Comparison of ENCODE assay signal across 8 cellular contexts in the genomic region with DNA sequence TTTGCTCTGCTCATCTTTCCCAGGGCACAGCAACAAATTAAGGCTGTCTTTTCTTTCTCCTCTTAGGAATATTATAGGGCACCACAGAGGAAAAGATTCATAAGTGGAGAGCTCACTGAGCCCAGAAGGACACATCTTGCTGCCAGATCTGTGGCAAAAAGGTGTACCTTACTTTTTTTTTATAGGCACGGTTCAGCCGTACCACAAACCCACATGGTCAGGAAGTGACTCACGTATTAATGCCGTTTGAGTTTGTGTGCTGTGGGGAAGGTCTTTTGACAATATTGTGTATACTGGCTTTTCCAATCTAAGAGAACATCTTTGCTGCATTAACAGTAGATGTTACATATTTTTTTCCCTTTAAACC. TPM values are rescaled to one million over a fixed set of nuclear protein-coding genes. Genes with fewer than 3 reads are reported as not detected.
DNase-seq lines count a peak whose midpoint lies in the region; ATAC-seq and TF ChIP-seq lines count a peak whose summit lies in the region.

No MANE protein-coding gene starts in this region.

- H3K27ac Mint-ChIP-seq in CD8-positive, alpha-beta memory T cell: peak overlapping the region; percentile 89 to 98 (median 95)

- H3K36me3 Mint-ChIP-seq in CD8-positive, alpha-beta memory T cell: peaks cover 0 to 2% (median 0%) of the 10 kb centered on the region in 3 donors

- no peaks in the 10 kb centered on the region for H3K9me3 Mint-ChIP-seq in CD8-positive, alpha-beta memory T cell

- H3K27me3 Mint-ChIP-seq in CD8-positive, alpha-beta memory T cell: no peaks in the 10 kb centered on the region

- H3K9me3 ChIP-seq in CD8-positive, alpha-beta memory T cell (ENCODE audit: low read length): no peaks in the 10 kb centered on the region
- H3K9me3 ChIP-seq in mucosa of stomach (ENCODE audit: control insufficient read depth, low read length): no peaks in the 10 kb centered on the region

- peaks cover 70 to 92% (median 81%) of the 10 kb centered on the region in 3 donors for H3K4me1 Mint-ChIP-seq in CD8-positive, alpha-beta memory T cell

- H3K9ac ChIP-seq in mucosa of stomach (ENCODE audit: low read length): peak overlapping the region; percentile 7

- TF ChIP-seq POLR2A in GM19099 (IDR thresholded peaks at IDR 0.05; ENCODE audit: extremely low read depth, insufficient read length, low read depth) (peak; percentile 39), erythroblast (IDR thresholded peaks at IDR 0.05; ENCODE audit: low read length) (no peak)

- H3K27me3 ChIP-seq in CD8-positive, alpha-beta memory T cell (ENCODE audit: insufficient read depth, low read length, poor library complexity, severe bottlenecking): no peaks in the 10 kb centered on the region
- no peaks in the 10 kb centered on the region for H3K27me3 ChIP-seq in mucosa of stomach (ENCODE audit: control insufficient read depth, insufficient read depth, low read length)

- H3K27ac ChIP-seq in CD8-positive, alpha-beta memory T cell (ENCODE audit: low read depth, low read length): peak overlapping the region; percentile 55

- DNase-seq in CD8-positive, alpha-beta memory T cell: peak; percentile 32 to 86 (median 79)
- peak; percentile 81 for DNase-seq in RPMI8226
- DNase-seq in astrocyte of the hippocampus (ENCODE audit: low read depth, low spot score): peak; percentile 75
- no peak for DNase-seq in hypothalamus (lab: John Stamatoyannopoulos, UW)
- no peak for DNase-seq in erythroblast (lab: John Stamatoyannopoulos, UW)

- no peaks in the 10 kb centered on the region for H3K36me3 ChIP-seq in CD8-positive, alpha-beta memory T cell (ENCODE audit: insufficient read depth, low read length)
- no peaks in the 10 kb centered on the region for H3K36me3 ChIP-seq in mucosa of stomach (ENCODE audit: control insufficient read depth, insufficient read depth, low read length)

- peak overlapping the region; percentile 33 for H3K4me3 ChIP-seq in CD8-positive, alpha-beta memory T cell (ENCODE audit: low read length)
- peak overlapping the region; percentile 0 for H3K4me3 ChIP-seq in mucosa of stomach (ENCODE audit: low read length)

- POLR2A ChIA-PET in CD8-positive, alpha-beta memory T cell (lab: Charles Lee): interaction anchor here (1.0 to 3.3 kb wide), 6 partner anchors 9 to 105 kb away, joined by 3 to 27 read pairs (median 10); partner anchors contain the start of genes MCM3 and PAQR8

- CTCF ChIA-PET in CD8-positive, alpha-beta memory T cell (lab: Charles Lee): interaction anchor here (0.7 to 6.4 kb wide), 12 partner anchors 10 to 273 kb away, joined by 3 to 69 read pairs (median 6); partner anchors contain the start of genes MCM3 and PAQR8

- H3K4me1 ChIP-seq in CD8-positive, alpha-beta memory T cell (ENCODE audit: insufficient read depth, low read length): peaks cover 72% of the 10 kb centered on the region
- peaks cover 45% of the 10 kb centered on the region for H3K4me1 ChIP-seq in mucosa of stomach (ENCODE audit: control insufficient read depth, insufficient read depth, low read length)

- H3K4me3 Mint-ChIP-seq in CD8-positive, alpha-beta memory T cell: peak overlapping the region; percentile 70 to 86 (median 80)

- ATAC-seq in HG03196 (IDR thresholded peaks at IDR 0.05; ENCODE audit: unreplicated experiment): peak; percentile 48

RNA-seq across cellular contexts. Expression of gene PAQR8, which starts 28.4 kb away (rescaled TPM):
- 10 to 100 TPM; 10.2 to 11.7 TPM for total RNA-seq in CD8-positive, alpha-beta memory T cell
- 17.9 TPM for polyA plus RNA-seq in CD8-positive, alpha-beta memory T cell

RNA-seq across cellular contexts. Expression of gene EFHC1, which starts 29.8 kb away (rescaled TPM):
- 1 to 10 TPM; 2.6 to 5.1 TPM for total RNA-seq in CD8-positive, alpha-beta memory T cell
- polyA plus RNA-seq in CD8-positive, alpha-beta memory T cell: 1.9 TPM

Comparison
In these comparisons a context has a peak if more than half of its experiments do, and no peak if none do; other contexts are left out.
1. DNase-seq: peak in CD8-positive, alpha-beta memory T cell (5 of 5), RPMI8226 (single experiment) and astrocyte of the hippocampus (single experiment); none in hypothalamus (0 of 51) and erythroblast (0 of 2).